ENCODE assay signal across 8 cellular contexts in genomic region chr16:81403601-81404391, GRCh38. TPM values are rescaled to one million over a fixed set of nuclear protein-coding genes. Genes with fewer than 3 reads are reported as not detected.
DNase-seq lines count a peak whose midpoint lies in the region; ATAC-seq, FAIRE-seq and TF ChIP-seq lines count a peak whose summit lies in the region.

No MANE protein-coding gene starts in this region.

- H3K4me2 ChIP-seq in mammary epithelial cell (ENCODE audit: insufficient read depth, low read depth, low read length), result peak overlapping the region; percentile 72

- DNase-seq in GM12891 (ENCODE audit: insufficient read length, low spot score) (peak; percentile 90), NCI-H2171 treated with DMSO at 0.1 percent for 48 hours (lab: John Stamatoyannopoulos, UW) (peak; percentile 63), mammary epithelial cell (peak; percentile 69), iris pigment epithelial cell (ENCODE audit: low read depth) (peak; percentile 65)
- DNase-seq in stimulated activated CD4-positive, alpha-beta T cell treated with anti-CD3 and anti-CD28 coated beads, Interleukin-12 subunit alpha, Interleukin-12 subunit beta, amount 100 ng/mL, for 4 hours, result peak; percentile 85

- dilution Hi-C loops in mammary epithelial cell (cut with HindIII; ENCODE audit: low sequenced_read_pairs), result no loop called here

- H3K4me3 ChIP-seq in WI38 (ENCODE audit: low read depth, low read length), result no peak overlapping the region
- H3K4me3 ChIP-seq in mammary epithelial cell (replicated peaks in 1 of 3; ENCODE audit: insufficient read depth in 1 of 3, low read depth in 2 of 3, low read length in 3 of 3), result peak overlapping the region in 1 of 3 experiments; percentile 36

- intact Hi-C loops in mammary epithelial cell (cut with micrococcal nuclease), result loop anchor here (1.0 to 2.0 kb wide), 6 partner anchors 89 to 335 kb away; no protein-coding TSS in a partner anchor

- H3K27ac ChIP-seq in mammary epithelial cell (ENCODE audit: insufficient read depth, low read depth, low read length), result peak overlapping the region; percentile 45

- no peaks in the 10 kb centered on the region for H4K20me1 ChIP-seq in mammary epithelial cell (ENCODE audit: insufficient read depth, low read length)

- peaks cover 4% of the 10 kb centered on the region for H3K79me2 ChIP-seq in mammary epithelial cell (ENCODE audit: insufficient read depth, low read length)

- ATAC-seq in HG02973 (IDR thresholded peaks at IDR 0.05; ENCODE audit: unreplicated experiment), result peak; percentile 70
- ATAC-seq in GM21786 (IDR thresholded peaks at IDR 0.05; ENCODE audit: unreplicated experiment), result no peak

- no peaks in the 10 kb centered on the region for H3K9me3 ChIP-seq in mammary epithelial cell (replicated peaks; ENCODE audit: insufficient read depth, low read length)

- TF ChIP-seq CTCF in WI38 (IDR thresholded peaks at IDR 0.05; ENCODE audit: low read depth, low read length), result peak; percentile 77
- peak; percentile 66 to 93 for TF ChIP-seq CTCF in mammary epithelial cell (conservative IDR thresholded peaks at IDR 0.05 in 1 of 2, IDR thresholded peaks at IDR 0.05 in 1 of 2; ENCODE audit: extremely low read depth in 1 of 2, insufficient read depth in 1 of 2, low read depth in 1 of 2, low read length in 2 of 2)

- TF ChIP-seq POLR2A in GM12891 (IDR thresholded peaks at IDR 0.05; ENCODE audit: low read depth, low read length), result no peak

- no TSS peak for BruUV-seq in mammary epithelial cell (replicated peaks; lab: Mats Ljungman, UMichigan)

- in situ Hi-C loops in mammary epithelial cell (cut with MboI; ENCODE audit: low sequenced_read_pairs in 2 of 2), result loop anchor here in 1 of 2 donors (5.0 to 10.0 kb wide), 3 partner anchors 129 to 291 kb away; no protein-coding TSS in a partner anchor

- no peak overlapping the region for H3K9ac ChIP-seq in mammary epithelial cell (ENCODE audit: insufficient read depth, low read length)

- H3K36me3 ChIP-seq in mammary epithelial cell (ENCODE audit: insufficient read depth, low read length), result no peaks in the 10 kb centered on the region

- FAIRE-seq in GM12891 (lab: Jason Lieb, UNC), result peak; percentile 93

- CTCF ChIA-PET in mammary epithelial cell (lab: Charles Lee; ENCODE audit: low non-redundant PET), result no interaction called here

- H3K4me1 ChIP-seq in mammary epithelial cell (ENCODE audit: insufficient read depth, low read length), result peaks cover 40% of the 10 kb centered on the region

- H2AFZ ChIP-seq in mammary epithelial cell (ENCODE audit: low read depth, low read length), result peak overlapping the region; percentile 61

- WGBS in mammary epithelial cell (ENCODE audit: low coverage, missing lambda C conversion rate), result 44% methylated on average over 26 of the region's 37 CpGs

- H3K27me3 ChIP-seq in mammary epithelial cell (ENCODE audit: insufficient read depth, low read length), result no peaks in the 10 kb centered on the region

TF ChIP-seq in GM12891, 5 proteins besides CTCF, POLR2A, EP300 and RAD21:
- TF ChIP-seq SPI1 (IDR thresholded peaks at IDR 0.05; ENCODE audit: low read depth, low read length), result peak; percentile 71
- TF ChIP-seq POLR2AphosphoS5 (IDR thresholded peaks at IDR 0.05; ENCODE audit: low read depth, low read length), result no peak
- no peak for TF ChIP-seq PAX5 (IDR thresholded peaks at IDR 0.05; ENCODE audit: insufficient read depth, low read length, severe bottlenecking)
- peak; percentile 72; the same call in 1 of the 2 replicates for TF ChIP-seq POU2F2 (IDR thresholded peaks at IDR 0.05; ENCODE audit: low read depth, low read length)

RNA-seq across cellular contexts. Expression of gene CMIP, which starts 40.8 kb away (rescaled TPM):
- 15.3 TPM for polyA plus RNA-seq in GM12891 (2012; ENCODE audit: low read depth, missing spikeins)
- total RNA-seq in mammary epithelial cell, result 10 to 100 TPM; 44.5 to 98.5 TPM
- polyA plus RNA-seq in mammary epithelial cell, result 15.7 TPM
- polyA minus RNA-seq in mammary epithelial cell, result 61.9 TPM
